In the genomic region with DNA sequence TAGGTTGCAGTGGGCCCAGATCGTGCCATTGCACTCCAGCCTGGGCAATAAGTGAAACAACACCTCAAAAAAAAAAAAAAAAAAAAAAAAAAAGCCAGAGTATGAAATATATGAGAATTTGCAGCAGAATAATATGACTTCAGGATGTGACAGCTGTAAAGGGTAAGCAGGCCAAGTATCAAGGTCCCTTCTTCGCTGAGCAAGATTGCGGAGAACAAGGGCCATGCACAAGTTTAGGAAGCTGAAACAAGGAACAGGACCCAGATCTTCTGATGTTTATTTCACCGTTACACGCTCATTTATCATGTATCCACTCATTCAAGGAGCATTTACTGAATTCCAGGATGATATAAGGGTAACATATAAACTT, we compare ENCODE assay signal across 8 cellular contexts. TPM values are rescaled to one million over a fixed set of nuclear protein-coding genes. Genes with fewer than 3 reads are reported as not detected.
DNase-seq lines count a peak whose midpoint lies in the region; ATAC-seq and TF ChIP-seq lines count a peak whose summit lies in the region.

No MANE protein-coding gene starts in this region.

- H3K9me3 ChIP-seq in BE2C (no peaks in the 10 kb centered on the region), Karpas-422 (ENCODE audit: low read length) (no peaks in the 10 kb centered on the region)

- H3K79me2 ChIP-seq in Karpas-422 (ENCODE audit: low read length), result peaks cover 11% of the 10 kb centered on the region

- POLR2A ChIA-PET in naive thymus-derived CD8-positive, alpha-beta T cell (lab: Charles Lee), result interaction anchor here (0.5 to 3.4 kb wide), 10 partner anchors 9 to 1327 kb away, joined by 3 to 18 read pairs (median 4); a partner anchor contains a TSS

- peaks cover 49% of the 10 kb centered on the region for H3K4me1 Mint-ChIP-seq in central memory CD8-positive, alpha-beta T cell
- H3K4me1 Mint-ChIP-seq in naive thymus-derived CD8-positive, alpha-beta T cell, result peaks cover 33 to 53% (median 49%) of the 10 kb centered on the region in 4 donors

- no peak for DNase-seq in BE2C
- DNase-seq in Karpas-422, result no peak
- DNase-seq in central memory CD8-positive, alpha-beta T cell (ENCODE audit: low spot score in 2 of 2), result no peak
- peak in 1 of 10 donors; percentile 28 for DNase-seq in naive thymus-derived CD8-positive, alpha-beta T cell
- no peak for DNase-seq in HCEC 1CT
- DNase-seq in mucosa of gallbladder (ENCODE audit: low spot score), result no peak

- H3K4me2 ChIP-seq in Karpas-422 (ENCODE audit: low read depth, low read length, poor library complexity, severe bottlenecking), result peak overlapping the region; percentile 98

- no peaks in the 10 kb centered on the region for H3K27me3 Mint-ChIP-seq in central memory CD8-positive, alpha-beta T cell
- no peaks in the 10 kb centered on the region for H3K27me3 Mint-ChIP-seq in naive thymus-derived CD8-positive, alpha-beta T cell

- H3K27ac Mint-ChIP-seq in central memory CD8-positive, alpha-beta T cell (ENCODE audit: low read depth), result peak overlapping the region; percentile 90
- H3K27ac Mint-ChIP-seq in naive thymus-derived CD8-positive, alpha-beta T cell, result peak overlapping the region; percentile 83 to 95 (median 94)

- TF ChIP-seq CTCF in BE2C (IDR thresholded peaks at IDR 0.05; ENCODE audit: low read depth, low read length), result no peak

- H4K20me1 ChIP-seq in Karpas-422 (ENCODE audit: insufficient read depth, low read depth, low read length), result no peaks in the 10 kb centered on the region

- no peaks in the 10 kb centered on the region for H3K9me3 Mint-ChIP-seq in central memory CD8-positive, alpha-beta T cell
- H3K9me3 Mint-ChIP-seq in naive thymus-derived CD8-positive, alpha-beta T cell, result no peaks in the 10 kb centered on the region

- peaks cover 4% of the 10 kb centered on the region; the same call in 1 of the 2 replicates for H3K4me1 ChIP-seq in BE2C
- H3K4me1 ChIP-seq in Karpas-422 (ENCODE audit: low read length), result peaks cover 46% of the 10 kb centered on the region

- no peak overlapping the region for H3K27ac ChIP-seq in Karpas-422 (ENCODE audit: low read length)

- peak overlapping the region; percentile 94 for H3K9ac ChIP-seq in Karpas-422 (ENCODE audit: low read length)

- peak overlapping the region; percentile 91 for H2AFZ ChIP-seq in Karpas-422 (ENCODE audit: low read length)

- H3K36me3 Mint-ChIP-seq in central memory CD8-positive, alpha-beta T cell (ENCODE audit: insufficient read depth), result peaks cover 11% of the 10 kb centered on the region
- no peaks in the 10 kb centered on the region for H3K36me3 Mint-ChIP-seq in naive thymus-derived CD8-positive, alpha-beta T cell

- peak overlapping the region; percentile 88 for H3K4me3 Mint-ChIP-seq in central memory CD8-positive, alpha-beta T cell
- peak overlapping the region; percentile 81 to 93 (median 88) for H3K4me3 Mint-ChIP-seq in naive thymus-derived CD8-positive, alpha-beta T cell

- H3K36me3 ChIP-seq in BE2C, result no peaks in the 10 kb centered on the region
- no peaks in the 10 kb centered on the region for H3K36me3 ChIP-seq in Karpas-422 (ENCODE audit: insufficient read depth, low read length)

- no peaks in the 10 kb centered on the region for H3K27me3 ChIP-seq in BE2C
- no peaks in the 10 kb centered on the region for H3K27me3 ChIP-seq in Karpas-422 (ENCODE audit: low read length)

- peak overlapping the region; percentile 86 for H3K4me3 ChIP-seq in BE2C (ENCODE audit: low read depth, low read length)
- peak overlapping the region; percentile 84 for H3K4me3 ChIP-seq in Karpas-422 (ENCODE audit: low read length)

- H3K9me2 ChIP-seq in Karpas-422 (replicated peaks; ENCODE audit: insufficient read depth, low read length), result no peaks in the 10 kb centered on the region

- no peak for ATAC-seq in central memory CD8-positive, alpha-beta T cell (replicated peaks; ENCODE audit: extremely low read depth, poor library complexity, severe bottlenecking)
- ATAC-seq in naive thymus-derived CD8-positive, alpha-beta T cell, result no peak
- ATAC-seq in GM21381 (IDR thresholded peaks at IDR 0.05; ENCODE audit: unreplicated experiment), result no peak
- no peak for ATAC-seq in HG02973 (IDR thresholded peaks at IDR 0.05; ENCODE audit: unreplicated experiment)

RNA-seq across cellular contexts. Expression of a gene that starts 0.7 kb away (rescaled TPM):
- 7.6 TPM for polyA plus RNA-seq in BE2C (2012; ENCODE audit: insufficient read depth, insufficient read length, low read depth)
- total RNA-seq in Karpas-422 (2014; rRNA removed; shearing (Covaris generic); ENCODE audit: low replicate concordance), result 8.5 and 9.0 TPM in 2 replicates
- 10 to 100 TPM; 26.6 to 27.1 TPM for total RNA-seq in naive thymus-derived CD8-positive, alpha-beta T cell
- 10 to 100 TPM in 1 of 3 donors, 1 to 10 TPM in 2; 6.7 to 14.4 (median 9.7) TPM for polyA plus RNA-seq in naive thymus-derived CD8-positive, alpha-beta T cell
- 23.7 TPM for total RNA-seq in mucosa of gallbladder

RNA-seq across cellular contexts. Expression of a gene that starts 34.3 kb away (rescaled TPM):
- not detected for polyA plus RNA-seq in BE2C (2012; ENCODE audit: insufficient read depth, insufficient read length, low read depth)
- total RNA-seq in Karpas-422 (2014; rRNA removed; shearing (Covaris generic); ENCODE audit: low replicate concordance), result 2.2 and 3.2 TPM in 2 replicates
- 1 to 10 TPM; 1.5 to 2.0 TPM for total RNA-seq in naive thymus-derived CD8-positive, alpha-beta T cell
- polyA plus RNA-seq in naive thymus-derived CD8-positive, alpha-beta T cell, result 1 to 10 TPM in 2 of 3 donors, under 1 TPM in 1; 0.09 to 6.5 (median 2.7) TPM
- 20.5 TPM for total RNA-seq in mucosa of gallbladder

RNA-seq across cellular contexts. Expression of a gene that starts 50.2 kb away (rescaled TPM):
- 101 TPM for polyA plus RNA-seq in BE2C (2012; ENCODE audit: insufficient read depth, insufficient read length, low read depth)
- total RNA-seq in Karpas-422 (2014; rRNA removed; shearing (Covaris generic); ENCODE audit: low replicate concordance), result 33.2 and 42.8 TPM in 2 replicates
- 10 to 100 TPM; 59.8 to 67.9 TPM for total RNA-seq in naive thymus-derived CD8-positive, alpha-beta T cell
- 10 to 100 TPM; 20.4 to 26.0 (median 24.9) TPM for polyA plus RNA-seq in naive thymus-derived CD8-positive, alpha-beta T cell
- total RNA-seq in mucosa of gallbladder, result 32.9 TPM
